In genomic region chr5:89418821-89419085, GRCh38 we compare ENCODE assay signal across 27 cellular contexts.
"Had no signal": no experiment of that assay in that cellular context is flagged by ENCODE, and none has a peak within 500 bp of the region (broad histone marks: within the 10 kb centered on the region; RNA-seq: fewer than 3 reads in every experiment).

No MANE protein-coding gene starts in this region.

- H3K4me3 ChIP-seq: MG63, SK-N-MC had no signal

- H3K27me3 Mint-ChIP-seq: activated CD4-positive, alpha-beta memory T cell treated with anti-CD3 and anti-CD28 coated beads, Interleukin-2, amount 10 ng/mL, durations not matched to agents 7 days and 5 days; activated CD4-positive, alpha-beta T cell treated with anti-CD3 and anti-CD28 coated beads, Interleukin-2, amount 10 ng/mL, durations not matched to agents 7 days and 5 days; activated naive CD4-positive, alpha-beta T cell treated with anti-CD3 and anti-CD28 coated beads, Interleukin-2, amount 10 ng/mL, durations not matched to agents 7 days and 5 days; T-cell had no signal

- H3K4me3 Mint-ChIP-seq: activated CD4-positive, alpha-beta memory T cell treated with anti-CD3 and anti-CD28 coated beads, Interleukin-2, amount 10 ng/mL, durations not matched to agents 7 days and 5 days; activated CD4-positive, alpha-beta T cell treated with anti-CD3 and anti-CD28 coated beads, Interleukin-2, amount 10 ng/mL, durations not matched to agents 7 days and 5 days; activated naive CD4-positive, alpha-beta T cell treated with anti-CD3 and anti-CD28 coated beads, Interleukin-2, amount 10 ng/mL, durations not matched to agents 7 days and 5 days; activated naive CD8-positive, alpha-beta T cell treated with anti-CD3 and anti-CD28 coated beads for 36 hours; T-cell had no signal

- H3K36me3 ChIP-seq: MG63 had no signal

- DNase-seq: activated CD4-positive, alpha-beta memory T cell treated with anti-CD3 and anti-CD28 coated beads, Interleukin-2, amount 10 ng/mL, durations not matched to agents 7 days and 5 days; activated CD4-positive, alpha-beta T cell treated with anti-CD3 and anti-CD28 coated beads, Interleukin-2, amount 10 ng/mL, durations not matched to agents 7 days and 5 days; activated CD4-positive, CD25-positive, alpha-beta regulatory T cell; activated gamma-delta T cell treated with Interleukin-2 at 50 U/mL for 16 hours; activated naive CD4-positive, alpha-beta T cell treated with anti-CD3 and anti-CD28 coated beads, Interleukin-2, amount 10 ng/mL, durations not matched to agents 7 days and 5 days; activated naive CD8-positive, alpha-beta T cell treated with anti-CD3 and anti-CD28 coated beads for 36 hours; activated T-cell treated with anti-CD3 and anti-CD28 coated beads for 4 hours; activated T-cell treated with anti-CD3 and anti-CD28 coated beads, Interleukin-2, amount 50 U/mL, for 48 hours; central memory CD4-positive, alpha-beta T cell; MG63; NCI-H1092 treated with DMSO at 0.1 percent for 48 hours; NCI-H1417 treated with DMSO at 0.1 percent for 48 hours; NCI-H1694; NCI-H2029; NCI-H2107; NCI-H2171 treated with DMSO at 0.1 percent for 48 hours; NCI-H345; NCI-H510A; NCI-H526 treated with DMSO at 0.1 percent for 48 hours; NCI-H82; T-cell; T-helper 2 cell; T1000 had no signal

- H3K27me3 ChIP-seq: MG63 had no signal

- ATAC-seq: T-cell had no signal

- H3K4me1 Mint-ChIP-seq: activated CD4-positive, alpha-beta memory T cell treated with anti-CD3 and anti-CD28 coated beads, Interleukin-2, amount 10 ng/mL, durations not matched to agents 7 days and 5 days; activated CD4-positive, alpha-beta T cell treated with anti-CD3 and anti-CD28 coated beads, Interleukin-2, amount 10 ng/mL, durations not matched to agents 7 days and 5 days; activated naive CD4-positive, alpha-beta T cell treated with anti-CD3 and anti-CD28 coated beads, Interleukin-2, amount 10 ng/mL, durations not matched to agents 7 days and 5 days; activated naive CD8-positive, alpha-beta T cell treated with anti-CD3 and anti-CD28 coated beads for 36 hours; T-cell had no signal

- FAIRE-seq: bronchial epithelial cell, TTC549 had no signal

- H3K27ac Mint-ChIP-seq: activated CD4-positive, alpha-beta memory T cell treated with anti-CD3 and anti-CD28 coated beads, Interleukin-2, amount 10 ng/mL, durations not matched to agents 7 days and 5 days; activated CD4-positive, alpha-beta T cell treated with anti-CD3 and anti-CD28 coated beads, Interleukin-2, amount 10 ng/mL, durations not matched to agents 7 days and 5 days; activated naive CD4-positive, alpha-beta T cell treated with anti-CD3 and anti-CD28 coated beads, Interleukin-2, amount 10 ng/mL, durations not matched to agents 7 days and 5 days; activated naive CD8-positive, alpha-beta T cell treated with anti-CD3 and anti-CD28 coated beads for 36 hours; activated T-helper 2 cell treated with anti-CD3 and anti-CD28 coated beads, Interferon-gamma antibody, Interleukin-2, Interleukin-4, amounts not matched to agents 10 μg/mL and 5 μg/mL and 100 μg/mL, durations not matched to agents 14 hours and 24 hours and 36 hours; T-cell had no signal

- H3K9me3 ChIP-seq: MG63 had no signal

- H3K9me3 Mint-ChIP-seq: activated naive CD4-positive, alpha-beta T cell treated with anti-CD3 and anti-CD28 coated beads, Interleukin-2, amount 10 ng/mL, durations not matched to agents 7 days and 5 days had no signal

- H3K27ac ChIP-seq: SK-N-MC had no signal

- H3K36me3 Mint-ChIP-seq: activated naive CD4-positive, alpha-beta T cell treated with anti-CD3 and anti-CD28 coated beads, Interleukin-2, amount 10 ng/mL, durations not matched to agents 7 days and 5 days; activated naive CD8-positive, alpha-beta T cell treated with anti-CD3 and anti-CD28 coated beads for 36 hours; T-cell had no signal
